In the genomic region with DNA sequence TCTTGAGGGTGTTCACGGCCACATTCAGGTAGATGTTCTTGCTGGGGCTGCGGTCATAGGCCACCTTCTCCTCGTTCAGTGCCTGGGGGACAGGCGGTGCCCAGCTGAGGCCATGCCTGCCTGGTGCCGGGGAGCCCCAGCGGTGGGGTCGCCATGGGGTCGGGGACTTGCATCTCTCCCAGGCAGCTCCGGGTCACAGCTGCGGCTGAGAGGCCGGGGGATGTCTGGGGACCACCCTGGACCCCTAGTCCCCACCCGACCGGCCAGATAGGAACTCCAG, we compare ENCODE assay signal across 20 cellular contexts. TPM values are rescaled to one million over a fixed set of nuclear protein-coding genes. Genes with fewer than 3 reads are reported as not detected.
DNase-seq lines count a peak whose midpoint lies in the region; ATAC-seq and TF ChIP-seq lines count a peak whose summit lies in the region.
"Had no signal": no experiment of that assay in that cellular context is flagged by ENCODE, and none has a peak within 500 bp of the region (broad histone marks: within the 10 kb centered on the region; RNA-seq: fewer than 3 reads in every experiment).

No MANE protein-coding gene starts in this region.

- H3K27me3 ChIP-seq in heart right ventricle (no peaks in the 10 kb centered on the region), NT2/D1 (ENCODE audit: insufficient read depth, insufficient read length) (no peaks in the 10 kb centered on the region), spleen (replicated peaks in 1 of 7) (no peaks in the 10 kb centered on the region)
- H3K27me3 ChIP-seq: BE2C; BLaER1 treated with 17β-estradiol and CSF1 and Interleukin-3, amounts not matched to agents 10 nM and 100 nM had no signal

- no peak for TF ChIP-seq POLR2A in spleen (IDR thresholded peaks at IDR 0.05)

- H3K36me3 ChIP-seq in heart right ventricle (peaks cover 7 to 100% (median 59%) of the 10 kb centered on the region in 9 donors), NT2/D1 (ENCODE audit: insufficient read depth, insufficient read length, low read length) (peaks cover 96% of the 10 kb centered on the region), spleen (peaks cover 10 to 100% (median 98%) of the 10 kb centered on the region in 6 donors)

- no peaks in the 10 kb centered on the region for H3K9me3 ChIP-seq in heart right ventricle
- H3K9me3 ChIP-seq in NT2/D1 (ENCODE audit: insufficient read depth, low read length) = no peaks in the 10 kb centered on the region
- H3K9me3 ChIP-seq in spleen = no peaks in the 10 kb centered on the region
- H3K9me3 ChIP-seq: A549; BE2C; BLaER1 treated with 17β-estradiol and CSF1 and Interleukin-3, amounts not matched to agents 10 nM and 100 nM had no signal

- H3K9ac ChIP-seq in NT2/D1 (ENCODE audit: insufficient read length, low read depth) = peak overlapping the region; percentile 0

- H3K4me1 ChIP-seq in heart right ventricle = peaks cover 0 to 4% (median 0%) of the 10 kb centered on the region in 9 donors
- peaks cover 12% of the 10 kb centered on the region for H3K4me1 ChIP-seq in NT2/D1 (ENCODE audit: insufficient read depth, insufficient read length)
- H3K4me1 ChIP-seq in spleen = peaks cover 0 to 39% (median 16%) of the 10 kb centered on the region in 6 donors
- H3K4me1 ChIP-seq: A549, BE2C had no signal

- ATAC-seq in left ventricle myocardium superior = no peak
- no peak for ATAC-seq in heart right ventricle
- ATAC-seq: A549, GM23338, HCT116 had no signal

- WGBS in heart right ventricle, 2 donors = 87 to 93% methylated on average over 13 of the region's 13 CpGs
- WGBS in spleen, 5 donors = 84 to 93% (median 91%) methylated on average over 4 to 13 of the region's 13 CpGs

- intact Hi-C loops in left ventricle myocardium superior (cut with micrococcal nuclease) = no loop called here
- intact Hi-C loops in heart right ventricle (cut with DNase I) = loop anchor here in 1 of 10 donors (10.0 kb wide), 1 partner anchor 145 kb away; no protein-coding TSS in a partner anchor
- intact Hi-C loops in spleen (cut with DNase I; ENCODE audit: low total_unique reads) = no loop called here

- no peak overlapping the region for H3K4me3 ChIP-seq in heart right ventricle
- no peak overlapping the region for H3K4me3 ChIP-seq in NT2/D1 (ENCODE audit: insufficient read length, low read depth)
- no peak overlapping the region for H3K4me3 ChIP-seq in spleen
- H3K4me3 ChIP-seq: A549; BLaER1 treated with 17β-estradiol and CSF1 and Interleukin-3, amounts not matched to agents 10 nM and 100 nM; GM23338 had no signal

- peak; percentile 25 for DNase-seq in left ventricle myocardium superior
- no peak for DNase-seq in heart right ventricle
- DNase-seq in NT2/D1 (ENCODE audit: low read depth, low spot score) = no peak
- peak; percentile 60 for DNase-seq in spleen
- DNase-seq in HuH-7.5 (ENCODE audit: low spot score) = no peak
- DNase-seq: 8988T; ACHN; AML-193; BE2C; CD4-positive, alpha-beta T cell; CD8-positive, alpha-beta memory T cell; DMS 273 treated with DMSO at 0.1 percent for 48 hours; DMS79; EL; GDM1; H9 had no signal

- no peak overlapping the region for H3K27ac ChIP-seq in heart right ventricle
- H3K27ac ChIP-seq in spleen = no peak overlapping the region
- H3K27ac ChIP-seq: A549; BLaER1 treated with 17β-estradiol and CSF1 and Interleukin-3, amounts not matched to agents 10 nM and 100 nM had no signal

- no peak for TF ChIP-seq CTCF in heart right ventricle (IDR thresholded peaks at IDR 0.05)
- no peak for TF ChIP-seq CTCF in spleen (IDR thresholded peaks at IDR 0.05 in 8 of 11, conservative IDR thresholded peaks at IDR 0.05 in 3 of 11)

RNA-seq across cellular contexts. Expression of a gene that starts 7.8 kb away (rescaled TPM):
- total RNA-seq in left ventricle myocardium superior = 0.89 TPM
- 1 to 10 TPM in 2 of 10 donors, under 1 TPM in 8; 0.13 to 3.4 (median 0.48) TPM for total RNA-seq in heart right ventricle
- 1 to 10 TPM in 1 of 2 donors, under 1 TPM in 1; 0.80 to 1.3 TPM for polyA plus RNA-seq in heart right ventricle
- 10 to 100 TPM in 1 of 7 donors, 1 to 10 TPM in 6; 5.4 to 10.1 (median 7.3) TPM for total RNA-seq in spleen
- polyA plus RNA-seq in spleen = 1 to 10 TPM; 1.9 to 3.9 (median 2.3) TPM

RNA-seq across cellular contexts. Expression of a gene that starts 28.4 kb away (rescaled TPM):
- total RNA-seq in left ventricle myocardium superior (16.0 TPM), heart right ventricle (10 to 100 TPM; 13.1 to 20.1 (median 16.5) TPM), spleen (10 to 100 TPM; 35.7 to 88.1 (median 59.2) TPM)
- polyA plus RNA-seq in heart right ventricle (10 to 100 TPM; 13.1 to 20.6 TPM), spleen (10 to 100 TPM; 13.4 to 52.3 (median 27.4) TPM)

RNA-seq across cellular contexts. Expression of a gene that starts 43.5 kb away (rescaled TPM):
- total RNA-seq in left ventricle myocardium superior (9.8 TPM), heart right ventricle (10 to 100 TPM in 4 of 10 donors, 1 to 10 TPM in 6; 5.0 to 13.4 (median 7.6) TPM), spleen (10 to 100 TPM; 12.9 to 39.0 (median 29.5) TPM)
- polyA plus RNA-seq in heart right ventricle (1 to 10 TPM; 4.0 to 8.6 TPM), spleen (10 to 100 TPM in 1 of 3 donors, 1 to 10 TPM in 2; 7.1 to 19.5 (median 8.1) TPM)

Comparison
In these comparisons a context has a peak if more than half of its experiments do, and no peak if none do; other contexts are left out.
1. DNase-seq: peak in left ventricle myocardium superior (single experiment) and spleen (single experiment); none in heart right ventricle (0 of 2), NT2/D1 (single experiment) and HuH-7.5 (single experiment).